8 cellular contexts compared by ENCODE assay signal in genomic region chr1:163174524-163175437, GRCh38. TPM values are rescaled to one million over a fixed set of nuclear protein-coding genes. Genes with fewer than 3 reads are reported as not detected.
A peak's percentile ranks its signal among the peaks of the same experiment; 100 is the strongest.
DNase-seq lines count a peak whose midpoint lies in the region; ATAC-seq, FAIRE-seq and TF ChIP-seq lines count a peak whose summit lies in the region.

No MANE protein-coding gene starts in this region.

- WGBS in SK-N-SH (ENCODE audit: low lambda C conversion rate): 15% methylated on average over 18 of the region's 18 CpGs
- WGBS in GM12878 (ENCODE audit: insufficient coverage, insufficient replicate concordance, low lambda C conversion rate, missing lambda C conversion rate): 33% methylated on average over 18 of the region's 18 CpGs

- peak in 1 of 2 experiments; percentile 92; a peak in 2 of 4 replicates for TF ChIP-seq EP300 in SK-N-SH (IDR thresholded peaks at IDR 0.05; ENCODE audit: borderline replicate concordance in 1 of 2, low read depth in 1 of 2, low read length in 1 of 2)
- no peak for TF ChIP-seq EP300 in GM12878 (IDR thresholded peaks at IDR 0.05; ENCODE audit: borderline replicate concordance in 1 of 2, control insufficient read depth in 1 of 2, low read depth in 2 of 2, low read length in 2 of 2)

- peaks cover 37% of the 10 kb centered on the region for H3F3A ChIP-seq in SK-N-SH (replicated peaks; ENCODE audit: insufficient read depth)

- peak overlapping the region; percentile 46 for H3K4me2 ChIP-seq in SK-N-SH
- no peak overlapping the region for H3K4me2 ChIP-seq in GM12878 (ENCODE audit: control insufficient read depth, insufficient read depth)

- in situ Hi-C loops in GM12878 (cut with MboI): loop anchor here (10.0 kb wide), 1 partner anchor 320 kb away; no protein-coding TSS in a partner anchor

- H3K36me3 ChIP-seq in SK-N-SH (replicated peaks in 1 of 2; ENCODE audit: control insufficient read depth in 1 of 2, insufficient read depth in 2 of 2, low read length in 1 of 2): peaks cover 0 to 16% of the 10 kb centered on the region in 2 experiments
- H3K36me3 ChIP-seq in GM12878 (ENCODE audit: control insufficient read depth in 2 of 2, insufficient read depth in 2 of 2, low read length in 1 of 2): no peaks in the 10 kb centered on the region

- intact Hi-C loops in GM12878 (cut with micrococcal nuclease; ENCODE audit: unreplicated experiment): loop anchor here (1.0 to 2.0 kb wide), 4 partner anchors 104 to 326 kb away; no protein-coding TSS in a partner anchor

- peak; percentile 66 for DNase-seq in activated effector memory CD4-positive, alpha-beta T cell treated with anti-CD3 and anti-CD28 coated beads, Interleukin-2, amount 50 U/mL, for 16 hours
- DNase-seq in activated effector memory CD4-positive, alpha-beta T cell treated with Interleukin-2 at 50 U/mL for 16 hours: no peak
- DNase-seq in NCI-H1048 (lab: John Stamatoyannopoulos, UW) (peak; percentile 21), SK-N-SH (peak; percentile 36), GM12878 (ENCODE audit: low read depth, low spot score) (no peak), iPS-NIHi7 (ENCODE audit: extremely low spot score) (peak; percentile 64)
- DNase-seq in stimulated activated CD4-positive, alpha-beta T cell treated with anti-CD3 and anti-CD28 coated beads, Interleukin-15, amount 100 ng/mL, for 24 hours: peak; percentile 69

- POLR2A ChIA-PET in SK-N-SH (lab: Yijun Ruan, JAX) (interaction anchor here (0.7 to 1.5 kb wide), 6 partner anchors 12 to 294 kb away, joined by 3 to 9 read pairs (median 4); no protein-coding TSS in a partner anchor), GM12878 (lab: Charles Lee) (no interaction called here)

- H4K20me1 ChIP-seq in SK-N-SH (ENCODE audit: insufficient read depth): no peaks in the 10 kb centered on the region
- H4K20me1 ChIP-seq in GM12878 (ENCODE audit: control insufficient read depth, insufficient read depth): no peaks in the 10 kb centered on the region

- SMC1A ChIA-PET in GM12878 (lab: Charles Lee; ENCODE audit: uncharacterized antibody, unreplicated experiment): interaction anchor here (0.7 to 4.8 kb wide), 6 partner anchors 104 to 326 kb away, joined by 3 to 27 read pairs (median 4); no protein-coding TSS in a partner anchor

- H3K9me3 ChIP-seq in SK-N-SH (no peaks in the 10 kb centered on the region), GM12878 (replicated peaks; ENCODE audit: control insufficient read depth, insufficient read depth, low read length) (no peaks in the 10 kb centered on the region)

- TF ChIP-seq RAD21 in SK-N-SH (IDR thresholded peaks at IDR 0.05; ENCODE audit: low read length) (peak; percentile 81), GM12878 (IDR thresholded peaks at IDR 0.05; ENCODE audit: insufficient read depth, low read depth, low read length) (peak; percentile 75)

- H3K4me1 ChIP-seq in SK-N-SH (ENCODE audit: control insufficient read depth in 1 of 2, insufficient read depth in 2 of 2, low read depth in 1 of 2, low read length in 1 of 2) (peaks cover 50 to 74% of the 10 kb centered on the region in 2 experiments), GM12878 (ENCODE audit: control insufficient read depth, insufficient read depth, low read length) (no peaks in the 10 kb centered on the region)

- peak; percentile 76 for FAIRE-seq in GM12878 (lab: Jason Lieb, UNC)

- H3K27ac ChIP-seq in SK-N-SH (ENCODE audit: low read depth in 2 of 2, low read length in 1 of 2): peak overlapping the region; percentile 97 to 99
- no peak overlapping the region for H3K27ac ChIP-seq in GM12878 (ENCODE audit: control insufficient read depth, insufficient read depth)

- H3K9ac ChIP-seq in SK-N-SH: peak overlapping the region; percentile 47
- H3K9ac ChIP-seq in GM12878 (ENCODE audit: control insufficient read depth, insufficient read depth, low read length): no peak overlapping the region

- no peaks in the 10 kb centered on the region for H3K9me2 ChIP-seq in SK-N-SH

- RAD21 ChIA-PET in GM12878 (lab: Charles Lee; ENCODE audit: unreplicated experiment): interaction anchor here (1.2 kb wide), 1 partner anchor 297 kb away, joined by 3 read pairs; no protein-coding TSS in a partner anchor

- no TSS peak for BruUV-seq in GM12878 (replicated peaks; lab: Mats Ljungman, UMichigan)

- H2AFZ ChIP-seq in SK-N-SH (ENCODE audit: low read depth) (peak overlapping the region; percentile 75), GM12878 (ENCODE audit: control insufficient read depth, low read depth, low read length) (no peak overlapping the region)

- H3K27me3 ChIP-seq in SK-N-SH (ENCODE audit: insufficient read depth) (no peaks in the 10 kb centered on the region), GM12878 (replicated peaks in 1 of 2; ENCODE audit: control insufficient read depth in 2 of 2, insufficient read depth in 2 of 2, low read length in 1 of 2) (no peaks in the 10 kb centered on the region)

- CTCF ChIA-PET in SK-N-SH (lab: Yijun Ruan, JAX): interaction anchor here (0.7 to 4.0 kb wide), 18 partner anchors 8 to 327 kb away, joined by 3 to 28 read pairs (median 6); partner anchors contain the start of genes RGS4 and RGS5
- CTCF ChIA-PET in GM12878 (lab: Yijun Ruan, JAX): interaction anchor here (0.5 to 4.0 kb wide), 22 partner anchors 9 to 1118 kb away, joined by 3 to 23 read pairs (median 4); partner anchors contain the start of gene RGS4

- ATAC-seq in GM12878: peak; percentile 76
- ATAC-seq in GM21367 (IDR thresholded peaks at IDR 0.05; ENCODE audit: unreplicated experiment): no peak

- no peak for TF ChIP-seq POLR2A in GM12878 (IDR thresholded peaks at IDR 0.05; ENCODE audit: low read depth, low read length)

- peak overlapping the region; percentile 19 to 24; a peak in 2 of 4 replicates for H3K4me3 ChIP-seq in SK-N-SH (ENCODE audit: low read depth in 2 of 2, low read length in 1 of 2)
- H3K4me3 ChIP-seq in GM12878: no peak overlapping the region

- TF ChIP-seq CTCF in SK-N-SH (IDR thresholded peaks at IDR 0.05): peak; percentile 97
- TF ChIP-seq CTCF in GM12878 (IDR thresholded peaks at IDR 0.05 in 2 of 3, conservative IDR thresholded peaks at IDR 0.05 in 1 of 3; ENCODE audit: control insufficient read depth in 2 of 3, extremely low read depth in 1 of 3, insufficient read depth in 1 of 3, low read depth in 3 of 3, low read length in 3 of 3): peak; percentile 73 to 82 (median 75)

- peaks cover 41% of the 10 kb centered on the region for H3K79me2 ChIP-seq in SK-N-SH (ENCODE audit: insufficient read depth)
- no peaks in the 10 kb centered on the region for H3K79me2 ChIP-seq in GM12878 (ENCODE audit: control insufficient read depth, insufficient read depth, low read length)

TF ChIP-seq in SK-N-SH, 30 proteins besides CTCF, POLR2A, EP300 and RAD21 (continues in another document):
- no peak for TF ChIP-seq GABPA (IDR thresholded peaks at IDR 0.05; ENCODE audit: low read depth)
- TF ChIP-seq NFIC (IDR thresholded peaks at IDR 0.05; ENCODE audit: borderline replicate concordance): no peak

TF ChIP-seq in GM12878, 131 proteins besides CTCF, POLR2A, EP300 and RAD21:
- no peak for TF ChIP-seq ASH2L (IDR thresholded peaks at IDR 0.05; ENCODE audit: borderline replicate concordance, low read depth)
- no peak for TF ChIP-seq RCOR1 (conservative IDR thresholded peaks at IDR 0.05; ENCODE audit: low read depth, low read length)
- TF ChIP-seq EED (IDR thresholded peaks at IDR 0.05; ENCODE audit: low read depth): no peak
- 0 out of 2 replicates have a peak, but pooled peaks have one; percentile 35 for TF ChIP-seq YY1 (IDR thresholded peaks at IDR 0.05; ENCODE audit: low read depth, low read length)
- TF ChIP-seq HCFC1 (IDR thresholded peaks at IDR 0.05; ENCODE audit: low read length): no peak
- TF ChIP-seq CHD2 (IDR thresholded peaks at IDR 0.05; ENCODE audit: borderline replicate concordance, low read depth, low read length): no peak
- TF ChIP-seq NRF1 (conservative IDR thresholded peaks at IDR 0.05; ENCODE audit: low read depth, low read length): no peak
- peak; percentile 73 for TF ChIP-seq SMC3 (IDR thresholded peaks at IDR 0.05; ENCODE audit: borderline replicate concordance, low read length)

RNA-seq across cellular contexts. Expression of gene RGS5, which starts 27.9 kb away (rescaled TPM):
- polyA plus RNA-seq in SK-N-SH (2012; rRNA removed) (260 and 290 TPM in 2 replicates), GM12878 (2011; rRNA removed) (7.4 and 11.6 TPM in 2 replicates), GM12878 (2014; fragmentation: Illumina TruSeq; extraction: Trizol) (3.2 and 7.3 TPM in 2 replicates), GM12878 (2014; fragmentation: Nextera tagmentation; extraction: Ambion mirVana) (1 to 10 TPM in 1 of 2 experiments, under 1 TPM in 1; 0.63 to 2.0 TPM), GM12878 (2014; rRNA removed) (3.1 and 4.6 TPM in 2 replicates), GM12878 (2016; fragmentation: Nextera tagmentation; extraction: Ambion mirVana) (1 to 10 TPM; 1.4 to 3.3 TPM)
- 353 and 366 TPM in 2 replicates for polyA plus RNA-seq in SK-N-SH (2012; cell fraction: cytosol; rRNA removed)
- polyA plus RNA-seq in SK-N-SH (2012; cell fraction: nucleus; rRNA removed): 151 and 170 TPM in 2 replicates
- 9.9 and 10.5 TPM in 2 replicates for total RNA-seq in GM12878 (2013; cell fraction: nucleolus; rRNA removed)
- total RNA-seq in GM12878 (2014; rRNA removed) (2.8 and 3.1 TPM in 2 replicates), GM12878 (2014; rRNA removed; fragmentation: Illumina TruSeq; extraction: Trizol) (2.1 and 3.1 TPM in 2 replicates), GM12878 (2021) (2.8 TPM in 2 replicates)
- 0.55 TPM for polyA plus RNA-seq in GM12878 (2011; ENCODE audit: low read depth)
- polyA plus RNA-seq in GM12878 (2011; cell fraction: cytosol; rRNA removed): 2.6 and 3.3 TPM in 2 replicates
- polyA plus RNA-seq in GM12878 (2011; cell fraction: nucleus; rRNA removed): 6.5 TPM in 2 replicates
- 1.7 and 2.7 TPM in 2 replicates for polyA plus RNA-seq in GM12878 (2012)
- 5.2 and 5.6 TPM in 2 replicates for polyA minus RNA-seq in GM12878 (2011; rRNA and poly(A)+ RNA removed)
- polyA minus RNA-seq in GM12878 (2011; cell fraction: cytosol; rRNA and poly(A)+ RNA removed): 1.7 TPM in 1 of 2 replicates, not detected in the other
- 3.8 and 8.3 TPM in 2 replicates for polyA minus RNA-seq in GM12878 (2011; cell fraction: nucleus; rRNA and poly(A)+ RNA removed)

Comparison
In these comparisons a context has a peak if more than half of its experiments do, and no peak if none do; other contexts are left out.
1. DNase-seq: peak in activated effector memory CD4-positive, alpha-beta T cell treated with anti-CD3 and anti-CD28 coated beads, Interleukin-2, amount 50 U/mL, for 16 hours (single experiment), NCI-H1048 (single experiment), SK-N-SH (single experiment), iPS-NIHi7 (single experiment) and stimulated activated CD4-positive, alpha-beta T cell treated with anti-CD3 and anti-CD28 coated beads, Interleukin-15, amount 100 ng/mL, for 24 hours (single experiment); none in activated effector memory CD4-positive, alpha-beta T cell treated with Interleukin-2 at 50 U/mL for 16 hours (single experiment) and GM12878 (single experiment).
2. RNA of gene RGS5, which starts 27.9 kb away (polyA plus RNA-seq): 151 to 366 TPM in SK-N-SH; 0.55 to 11.6 TPM in GM12878; every median in the first group is over 10 times any median in the second.